Comparison of ENCODE assay signal across 1 cellular context in the genomic region with DNA sequence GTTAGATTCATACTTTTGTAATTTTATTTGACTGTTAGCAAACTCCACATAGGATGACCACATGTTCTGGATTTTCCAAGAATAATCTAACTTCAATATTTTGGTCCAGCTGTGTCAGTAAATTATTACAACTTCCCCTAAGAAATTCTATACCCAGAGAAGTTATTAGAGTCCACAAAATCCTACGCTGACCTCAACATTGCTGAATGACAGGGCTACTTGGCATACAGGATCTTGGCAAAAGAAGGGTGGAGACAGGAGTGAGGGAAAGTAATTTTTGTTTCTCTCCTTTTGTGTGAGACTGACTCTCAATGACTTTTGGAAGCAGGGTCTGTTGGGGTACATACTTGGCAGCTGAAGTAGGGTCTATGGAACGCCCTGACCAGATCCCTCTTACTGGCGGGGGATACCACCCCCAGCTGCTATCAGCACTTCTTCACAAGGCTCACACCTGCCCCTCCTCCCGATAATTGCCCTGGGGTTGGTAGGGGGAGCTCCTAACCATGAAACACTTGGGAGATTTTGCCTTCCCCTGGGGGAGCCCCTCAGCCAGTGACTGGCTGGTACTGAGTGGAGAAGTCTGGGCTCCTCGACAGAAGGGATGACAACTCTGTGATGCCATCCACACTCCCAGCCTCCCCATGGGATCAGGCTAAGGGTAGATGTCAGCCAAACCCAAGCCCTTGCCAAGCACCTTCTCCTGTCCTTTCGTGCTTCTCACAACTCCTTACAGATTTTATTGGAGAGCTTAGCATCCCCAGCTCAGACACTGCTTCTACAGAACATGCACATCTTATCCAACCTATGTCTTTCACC.
TF ChIP-seq lines count a peak whose summit lies in the region.

No MANE protein-coding gene starts in this region.

TF ChIP-seq in HEK293, 187 proteins besides CTCF, POLR2A, EP300 and RAD21 (continued from another document):
- TF ChIP-seq, protein P1, sequence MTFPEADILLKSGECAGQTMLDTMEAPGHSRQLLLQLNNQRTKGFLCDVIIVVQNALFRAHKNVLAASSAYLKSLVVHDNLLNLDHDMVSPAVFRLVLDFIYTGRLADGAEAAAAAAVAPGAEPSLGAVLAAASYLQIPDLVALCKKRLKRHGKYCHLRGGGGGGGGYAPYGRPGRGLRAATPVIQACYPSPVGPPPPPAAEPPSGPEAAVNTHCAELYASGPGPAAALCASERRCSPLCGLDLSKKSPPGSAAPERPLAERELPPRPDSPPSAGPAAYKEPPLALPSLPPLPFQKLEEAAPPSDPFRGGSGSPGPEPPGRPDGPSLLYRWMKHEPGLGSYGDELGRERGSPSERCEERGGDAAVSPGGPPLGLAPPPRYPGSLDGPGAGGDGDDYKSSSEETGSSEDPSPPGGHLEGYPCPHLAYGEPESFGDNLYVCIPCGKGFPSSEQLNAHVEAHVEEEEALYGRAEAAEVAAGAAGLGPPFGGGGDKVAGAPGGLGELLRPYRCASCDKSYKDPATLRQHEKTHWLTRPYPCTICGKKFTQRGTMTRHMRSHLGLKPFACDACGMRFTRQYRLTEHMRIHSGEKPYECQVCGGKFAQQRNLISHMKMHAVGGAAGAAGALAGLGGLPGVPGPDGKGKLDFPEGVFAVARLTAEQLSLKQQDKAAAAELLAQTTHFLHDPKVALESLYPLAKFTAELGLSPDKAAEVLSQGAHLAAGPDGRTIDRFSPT (tag by site-specific recombination; IDR thresholded peaks at IDR 0.05), result no peak
- TF ChIP-seq ZNF501 (tag by site-specific recombination; IDR thresholded peaks at IDR 0.05), result no peak
TF ChIP-seq in HEK293: peak in this region for 1.
